Comparison of ENCODE assay signal across 7 cellular contexts in the genomic region with DNA sequence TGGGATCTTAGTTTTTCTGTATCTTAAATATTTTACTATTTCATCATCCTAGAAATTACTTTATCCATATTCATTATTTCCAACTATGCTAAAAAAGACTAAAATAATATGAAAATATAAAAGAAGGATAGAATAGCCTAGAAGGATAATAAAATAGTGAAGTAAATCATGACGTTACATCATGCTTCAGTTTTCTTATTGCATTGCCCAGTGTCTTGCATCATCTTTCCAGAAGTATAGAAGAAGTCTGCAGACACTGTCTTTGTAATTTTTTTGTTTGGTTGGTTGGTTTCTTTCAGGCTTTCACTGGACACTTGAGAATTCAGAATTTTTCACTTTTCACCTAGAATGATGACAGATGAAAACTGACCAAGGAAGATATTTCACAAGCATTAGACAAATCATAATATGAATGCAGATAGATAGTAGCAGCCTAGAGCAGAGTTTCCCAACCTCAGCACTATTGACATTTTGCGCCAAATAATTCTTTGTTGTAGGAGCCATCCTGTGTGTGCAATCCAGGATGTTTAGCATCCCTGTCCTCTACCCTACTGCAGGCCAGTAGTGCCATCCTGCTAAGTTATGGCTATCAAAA. TPM values are rescaled to one million over a fixed set of nuclear protein-coding genes. Genes with fewer than 3 reads are reported as not detected.
"Had no signal": no experiment of that assay in that cellular context is flagged by ENCODE, and none has a peak within 500 bp of the region (broad histone marks: within the 10 kb centered on the region; RNA-seq: fewer than 3 reads in every experiment).

No MANE protein-coding gene starts in this region.

RNA-seq across cellular contexts. Expression of a gene that starts 23.3 kb away (rescaled TPM):
- total RNA-seq: GM23248, GM23338, H1, H4, H7, H9, HFFc6 had no signal
- polyA plus RNA-seq: GM23248, GM23338, H1 had no signal
